In genomic region chr6:146997062-146997461, GRCh38 we compare ENCODE assay signal across 17 cellular contexts.
DNase-seq lines count a peak whose midpoint lies in the region; ATAC-seq, FAIRE-seq and TF ChIP-seq lines count a peak whose summit lies in the region.
"Had no signal": no experiment of that assay in that cellular context is flagged by ENCODE, and none has a peak within 500 bp of the region (broad histone marks: within the 10 kb centered on the region; RNA-seq: fewer than 3 reads in every experiment).

No MANE protein-coding gene starts in this region.

- no peak overlapping the region for H2BK5ac ChIP-seq in mesenchymal stem cell (ENCODE audit: low read depth, low read length, poor library complexity, severe bottlenecking)

- no peak overlapping the region for H3K23ac ChIP-seq in mesenchymal stem cell (ENCODE audit: low read length in 2 of 2)

- peak overlapping the region; percentile 24 for H3K9ac ChIP-seq in mesenchymal stem cell (ENCODE audit: low read length)
- H3K9ac ChIP-seq: BLaER1 had no signal

- no peaks in the 10 kb centered on the region for H3K36me3 ChIP-seq in bronchial epithelial cell (ENCODE audit: control insufficient read depth, insufficient read depth, low read length)
- no peaks in the 10 kb centered on the region for H3K36me3 ChIP-seq in mesenchymal stem cell (ENCODE audit: control insufficient read depth in 1 of 2, insufficient read depth in 2 of 2, low read depth in 1 of 2, low read length in 2 of 2)
- H3K36me3 ChIP-seq in right atrium auricular region: no peaks in the 10 kb centered on the region
- H3K36me3 ChIP-seq: BLaER1, ovary, thyroid gland had no signal

- H2BK120ac ChIP-seq in mesenchymal stem cell (ENCODE audit: low read depth, low read length): no peak overlapping the region

- H2AK5ac ChIP-seq in mesenchymal stem cell (ENCODE audit: low read length, severe bottlenecking): no peak overlapping the region

- H3K79me1 ChIP-seq in mesenchymal stem cell (replicated peaks; ENCODE audit: low read length, poor library complexity, severe bottlenecking): no peaks in the 10 kb centered on the region

- H3K4ac ChIP-seq in mesenchymal stem cell (ENCODE audit: low read depth in 1 of 2, low read length in 2 of 2): no peak overlapping the region

- in situ Hi-C loops in Caki2 (cut with HindIII; ENCODE audit: low pct_unique_long_range_greater_than_20kb, low sequenced_read_pairs): no loop called here

- no peak for ATAC-seq in sciatic nerve

- H3K4me1 ChIP-seq in mesenchymal stem cell (ENCODE audit: control insufficient read depth, insufficient read depth, low read depth, low read length) (peaks cover 3% of the 10 kb centered on the region), right atrium auricular region (no peaks in the 10 kb centered on the region)
- H3K4me1 ChIP-seq: thyroid gland had no signal

- no peak overlapping the region for H4K91ac ChIP-seq in mesenchymal stem cell (ENCODE audit: low read length)

- intact Hi-C loops in sciatic nerve (cut with DNase I): no loop called here

- H2BK15ac ChIP-seq in mesenchymal stem cell (ENCODE audit: low read depth, poor library complexity, severe bottlenecking): no peak overlapping the region

- peak overlapping the region; percentile 3 for H3K4me2 ChIP-seq in mesenchymal stem cell (ENCODE audit: low read length, poor library complexity, severe bottlenecking)
- H3K4me2 ChIP-seq: BLaER1 had no signal

- H3K27me3 ChIP-seq in bronchial epithelial cell (ENCODE audit: control insufficient read depth, insufficient read depth, low read length) (no peaks in the 10 kb centered on the region), mesenchymal stem cell (ENCODE audit: control insufficient read depth in 1 of 2, insufficient read depth in 1 of 2, low read length in 2 of 2) (no peaks in the 10 kb centered on the region), right atrium auricular region (no peaks in the 10 kb centered on the region)
- H3K27me3 ChIP-seq: BLaER1, ovary, thyroid gland had no signal

- DNase-seq in Caki2 (ENCODE audit: low read depth) (peak; percentile 37), NCI-H226 (peak; percentile 60), bronchial epithelial cell (ENCODE audit: low read depth) (peak; percentile 49), mesenchymal stem cell (peak; percentile 76), sciatic nerve (ENCODE audit: low spot score) (no peak), GM20000 (ENCODE audit: low spot score) (no peak), NCI-H446 treated with DMSO at 0.1 percent for 48 hours (lab: John Stamatoyannopoulos, UW) (no peak), right atrium auricular region (ENCODE audit: low spot score) (no peak)
- DNase-seq: activated CD4-positive, CD25-positive, alpha-beta regulatory T cell; activated naive CD8-positive, alpha-beta T cell treated with anti-CD3 and anti-CD28 coated beads, Interleukin-2, amount 10 ng/mL, durations not matched to agents 7 days and 5 days; dermis blood vessel endothelial cell; NCI-H1048; NCI-H345; ovary; thyroid gland had no signal

- no peak for FAIRE-seq in bronchial epithelial cell (lab: Jason Lieb, UNC)
- FAIRE-seq: frontal cortex had no signal

- H4K8ac ChIP-seq in mesenchymal stem cell (ENCODE audit: low read length): peak overlapping the region; percentile 41

- H2BK12ac ChIP-seq in mesenchymal stem cell (ENCODE audit: low read length in 2 of 2): no peak overlapping the region

- no peaks in the 10 kb centered on the region for H3K9me3 ChIP-seq in mesenchymal stem cell (ENCODE audit: control insufficient read depth, low read length)
- H3K9me3 ChIP-seq in right atrium auricular region: peaks cover 0 to 6% of the 10 kb centered on the region in 2 donors
- H3K9me3 ChIP-seq: BLaER1, ovary, thyroid gland had no signal

- peak overlapping the region; percentile 32 for H3K27ac ChIP-seq in mesenchymal stem cell (ENCODE audit: low read length, poor library complexity, severe bottlenecking)
- no peak overlapping the region for H3K27ac ChIP-seq in right atrium auricular region
- H3K27ac ChIP-seq: BLaER1, ovary, thyroid gland had no signal

- no peak overlapping the region for H3K18ac ChIP-seq in mesenchymal stem cell (ENCODE audit: low read depth in 1 of 2, low read length in 2 of 2)

- H3K4me3 ChIP-seq in bronchial epithelial cell (ENCODE audit: low read depth, low read length) (no peak overlapping the region), mesenchymal stem cell (ENCODE audit: insufficient read depth in 1 of 2, low read depth in 1 of 2, low read length in 2 of 2) (no peak overlapping the region), right atrium auricular region (no peak overlapping the region)
- H3K4me3 ChIP-seq: BLaER1, ovary, thyroid gland had no signal

- peak overlapping the region; percentile 42 for H2AFZ ChIP-seq in mesenchymal stem cell (ENCODE audit: low read depth, low read length)

- no peak overlapping the region for H3K14ac ChIP-seq in mesenchymal stem cell (ENCODE audit: low read length in 2 of 2)

- WGBS in mesenchymal stem cell: 38% methylated on average over 1 of the region's 1 CpG

- TF ChIP-seq CTCF in bronchial epithelial cell (IDR thresholded peaks at IDR 0.05; ENCODE audit: insufficient read depth, low read length, severe bottlenecking) (no peak), GM20000 (IDR thresholded peaks at IDR 0.05; ENCODE audit: extremely low read depth, missing control alignments) (no peak), right atrium auricular region (IDR thresholded peaks at IDR 0.05) (no peak)

Comparison
In these comparisons a context has a peak if more than half of its experiments do, and no peak if none do; other contexts are left out.
1. DNase-seq: peak in Caki2 (single experiment), NCI-H226 (single experiment), bronchial epithelial cell (single experiment) and mesenchymal stem cell (single experiment); none in sciatic nerve (single experiment), GM20000 (single experiment), NCI-H446 treated with DMSO at 0.1 percent for 48 hours (single experiment) and right atrium auricular region (single experiment).